In genomic region chr19:2041436-2041685, GRCh38 we compare ENCODE assay signal across 8 cellular contexts. TPM values are rescaled to one million over a fixed set of nuclear protein-coding genes. Genes with fewer than 3 reads are reported as not detected.
DNase-seq lines count a peak whose midpoint lies in the region; ATAC-seq and TF ChIP-seq lines count a peak whose summit lies in the region.

No MANE protein-coding gene starts in this region.

- no peak for DNase-seq in T-helper 1 cell
- no peak for DNase-seq in activated naive CD8-positive, alpha-beta T cell treated with anti-CD3 and anti-CD28 coated beads for 36 hours
- DNase-seq in left lung, result no peak
- no peak for DNase-seq in testis
- no peak for DNase-seq in OCI-M2 (lab: John Stamatoyannopoulos, UW; ENCODE audit: unreplicated experiment)
- DNase-seq in stimulated activated CD4-positive, alpha-beta T cell treated with anti-CD3 and anti-CD28 coated beads, Interleukin-4, amount 100 ng/mL, for 1 hour, result no peak

- peaks cover 27 to 67% of the 10 kb centered on the region in 2 donors for H3K4me1 ChIP-seq in left lung
- peaks cover 58% of the 10 kb centered on the region for H3K4me1 ChIP-seq in testis

- peaks cover 15% of the 10 kb centered on the region for H3K36me3 Mint-ChIP-seq in T-helper 1 cell treated with Interleukin-12 subunit alpha and Interleukin-12 subunit beta and Interleukin-4 antibody, amounts not matched to agents 30 μg/mL and 1 μg/mL, for 36 hours (ENCODE audit: low read depth)
- H3K36me3 Mint-ChIP-seq in activated naive CD8-positive, alpha-beta T cell treated with anti-CD3 and anti-CD28 coated beads for 36 hours, result peaks cover 20% of the 10 kb centered on the region

- no peak for TF ChIP-seq POLR2A in testis (IDR thresholded peaks at IDR 0.05)

- ATAC-seq in left lung (no peak), HG02885 (IDR thresholded peaks at IDR 0.05; ENCODE audit: poor library complexity, unreplicated experiment) (no peak)

- H3K9me3 ChIP-seq in left lung, result no peaks in the 10 kb centered on the region
- H3K9me3 ChIP-seq in testis, result no peaks in the 10 kb centered on the region

- intact Hi-C loops in left lung (cut with DNase I), result no loop called here
- intact Hi-C loops in testis (cut with DNase I; ENCODE audit: low total_unique reads), result no loop called here

- H3K27me3 ChIP-seq in left lung (no peaks in the 10 kb centered on the region), testis (no peaks in the 10 kb centered on the region)

- no peaks in the 10 kb centered on the region for H3K27me3 Mint-ChIP-seq in T-helper 1 cell treated with Interleukin-12 subunit alpha and Interleukin-12 subunit beta and Interleukin-4 antibody, amounts not matched to agents 30 μg/mL and 1 μg/mL, for 36 hours (ENCODE audit: low read depth)
- no peaks in the 10 kb centered on the region for H3K27me3 Mint-ChIP-seq in activated naive CD8-positive, alpha-beta T cell treated with anti-CD3 and anti-CD28 coated beads for 36 hours

- peak overlapping the region; percentile 76 for H3K4me3 Mint-ChIP-seq in T-helper 1 cell treated with Interleukin-12 subunit alpha and Interleukin-12 subunit beta and Interleukin-4 antibody, amounts not matched to agents 30 μg/mL and 1 μg/mL, for 36 hours
- peak overlapping the region; percentile 79 for H3K4me3 Mint-ChIP-seq in activated naive CD8-positive, alpha-beta T cell treated with anti-CD3 and anti-CD28 coated beads for 36 hours

- H3K36me3 ChIP-seq in left lung (peaks cover 12 to 88% of the 10 kb centered on the region in 2 donors), testis (ENCODE audit: low read depth, missing control alignments) (no peaks in the 10 kb centered on the region)

- H3K27ac ChIP-seq in left lung (peak overlapping the region; percentile 86 to 89), testis (peak overlapping the region; percentile 89 to 90)

- TF ChIP-seq CTCF in left lung (IDR thresholded peaks at IDR 0.05) (no peak), testis (IDR thresholded peaks at IDR 0.05) (no peak)

- H3K4me3 ChIP-seq in left lung (peak overlapping the region in 1 of 2 donors; percentile 43), testis (no peak overlapping the region)

- H3K4me1 Mint-ChIP-seq in T-helper 1 cell treated with Interleukin-12 subunit alpha and Interleukin-12 subunit beta and Interleukin-4 antibody, amounts not matched to agents 30 μg/mL and 1 μg/mL, for 36 hours (ENCODE audit: low read depth), result peaks cover 12% of the 10 kb centered on the region
- H3K4me1 Mint-ChIP-seq in activated naive CD8-positive, alpha-beta T cell treated with anti-CD3 and anti-CD28 coated beads for 36 hours, result peaks cover 18% of the 10 kb centered on the region

- 74% methylated on average over 6 of the region's 6 CpGs; no CpG with 5 or more reads in 1 of the 2 donors for WGBS in testis, 2 donors

- peak overlapping the region; percentile 90 for H3K27ac Mint-ChIP-seq in T-helper 1 cell treated with Interleukin-12 subunit alpha and Interleukin-12 subunit beta and Interleukin-4 antibody, amounts not matched to agents 30 μg/mL and 1 μg/mL, for 36 hours
- H3K27ac Mint-ChIP-seq in activated naive CD8-positive, alpha-beta T cell treated with anti-CD3 and anti-CD28 coated beads for 36 hours, result peak overlapping the region; percentile 94

- H3K9me3 Mint-ChIP-seq in T-helper 1 cell treated with Interleukin-12 subunit alpha and Interleukin-12 subunit beta and Interleukin-4 antibody, amounts not matched to agents 30 μg/mL and 1 μg/mL, for 36 hours, result no peaks in the 10 kb centered on the region
- no peaks in the 10 kb centered on the region for H3K9me3 Mint-ChIP-seq in activated naive CD8-positive, alpha-beta T cell treated with anti-CD3 and anti-CD28 coated beads for 36 hours

RNA-seq across cellular contexts. Expression of gene MKNK2, which starts 9.7 kb away (rescaled TPM):
- 100 to 1,000 TPM; 230 to 232 TPM for total RNA-seq in activated naive CD8-positive, alpha-beta T cell treated with anti-CD3 and anti-CD28 coated beads for 36 hours
- 100 to 1,000 TPM; 238 to 291 TPM for total RNA-seq in left lung
- 100 to 1,000 TPM in 1 of 2 donors, 10 to 100 TPM in 1; 93.0 to 103 TPM for total RNA-seq in testis
- 76.5 TPM for polyA plus RNA-seq in testis (ENCODE audit: insufficient read depth, low read depth, low replicate concordance)

RNA-seq across cellular contexts. Expression of gene BTBD2, which starts 25.8 kb away (rescaled TPM):
- 10 to 100 TPM; 22.1 to 26.2 TPM for total RNA-seq in activated naive CD8-positive, alpha-beta T cell treated with anti-CD3 and anti-CD28 coated beads for 36 hours
- 10 to 100 TPM; 63.1 to 63.6 TPM for total RNA-seq in left lung
- total RNA-seq in testis, result 100 to 1,000 TPM in 1 of 2 donors, 10 to 100 TPM in 1; 61.1 to 117 TPM
- polyA plus RNA-seq in testis (ENCODE audit: insufficient read depth, low read depth, low replicate concordance), result 43.2 TPM

RNA-seq across cellular contexts. Expression of gene MOB3A, which starts 54.8 kb away (rescaled TPM):
- 100 to 1,000 TPM; 147 to 153 TPM for total RNA-seq in activated naive CD8-positive, alpha-beta T cell treated with anti-CD3 and anti-CD28 coated beads for 36 hours
- total RNA-seq in left lung (100 to 1,000 TPM in 1 of 2 donors, 10 to 100 TPM in 1; 59.1 to 105 TPM), testis (10 to 100 TPM; 22.8 to 31.6 TPM)
- 17.8 TPM for polyA plus RNA-seq in testis (ENCODE audit: insufficient read depth, low read depth, low replicate concordance)

RNA-seq across cellular contexts. Expression of gene IZUMO4, which starts 55.4 kb away (rescaled TPM):
- total RNA-seq in activated naive CD8-positive, alpha-beta T cell treated with anti-CD3 and anti-CD28 coated beads for 36 hours, result 10 to 100 TPM; 12.4 to 12.6 TPM
- total RNA-seq in left lung (1 to 10 TPM; 2.6 to 5.2 TPM), testis (100 to 1,000 TPM; 208 to 276 TPM)
- 796 TPM for polyA plus RNA-seq in testis (ENCODE audit: insufficient read depth, low read depth, low replicate concordance)
